ENCODE assay signal across 8 cellular contexts in the genomic region with DNA sequence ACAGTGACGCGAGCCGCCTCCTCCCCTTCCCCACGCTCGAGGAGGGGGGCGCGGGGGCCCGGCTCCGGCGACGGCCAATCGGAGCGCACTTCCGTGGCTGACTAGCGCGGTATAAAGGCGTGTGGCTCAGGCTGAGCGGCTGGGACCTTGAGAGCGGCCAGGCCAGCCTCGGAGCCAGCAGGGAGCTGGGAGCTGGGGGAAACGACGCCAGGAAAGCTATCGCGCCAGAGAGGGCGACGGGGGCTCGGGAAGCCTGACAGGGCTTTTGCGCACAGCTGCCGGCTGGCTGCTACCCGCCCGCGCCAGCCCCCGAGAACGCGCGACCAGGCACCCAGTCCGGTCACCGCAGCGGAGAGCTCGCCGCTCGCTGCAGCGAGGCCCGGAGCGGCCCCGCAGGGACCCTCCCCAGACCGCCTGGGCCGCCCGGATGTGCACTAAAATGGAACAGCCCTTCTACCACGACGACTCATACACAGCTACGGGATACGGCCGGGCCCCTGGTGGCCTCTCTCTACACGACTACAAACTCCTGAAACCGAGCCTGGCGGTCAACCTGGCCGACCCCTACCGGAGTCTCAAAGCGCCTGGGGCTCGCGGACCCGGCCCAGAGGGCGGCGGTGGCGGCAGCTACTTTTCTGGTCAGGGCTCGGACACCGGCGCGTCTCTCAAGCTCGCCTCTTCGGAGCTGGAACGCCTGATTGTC. TPM values are rescaled to one million over a fixed set of nuclear protein-coding genes. Genes with fewer than 3 reads are reported as not detected.
A peak's percentile ranks its signal among the peaks of the same experiment; 100 is the strongest.
DNase-seq lines count a peak whose midpoint lies in the region; TF ChIP-seq lines count a peak whose summit lies in the region.

A gene (plus strand): TSS at position 142 of the 703 bp plus-strand sequence. CDS start 286 bp downstream, at position 428.

- POLR2A ChIA-PET in activated CD8-positive, alpha-beta memory T cell treated with anti-CD3 and anti-CD28 coated beads for 36 hours (lab: Charles Lee): interaction anchor here (0.5 to 8.2 kb wide), 15 partner anchors 9 to 1096 kb away, joined by 3 to 110 read pairs (median 4); a partner anchor contains a TSS

- H3K27ac ChIP-seq in effector memory CD4-positive, alpha-beta T cell (ENCODE audit: insufficient read depth, low read length, poor library complexity, severe bottlenecking): peak within 1 kb of the TSS; percentile 99

- H3K4me1 ChIP-seq in BE2C: peaks cover 27% of the 10 kb centered on the region
- peaks cover 49% of the 10 kb centered on the region for H3K4me1 ChIP-seq in effector memory CD4-positive, alpha-beta T cell (ENCODE audit: control insufficient read depth, insufficient read depth, low read length, poor library complexity, severe bottlenecking)

- DNase-seq in BE2C (peak; percentile 98), GM19238 (ENCODE audit: insufficient read length, low spot score) (peak; percentile 86), HT-29 (ENCODE audit: low spot score) (peak; percentile 92), NOMO-1 (lab: John Stamatoyannopoulos, UW; ENCODE audit: unreplicated experiment in 2 of 2) (peak; percentile 89 to 95), medulla oblongata (ENCODE audit: extremely low spot score) (peak; percentile 98)
- DNase-seq in effector memory CD4-positive, alpha-beta T cell: peak; percentile 95 to 97 (median 95)
- DNase-seq in stimulated activated CD4-positive, alpha-beta T cell treated with anti-CD3 and anti-CD28 coated beads, TNF-alpha, amount 100 ng/mL, for 48 hours (ENCODE audit: low read depth in 3 of 3): peak; percentile 94 to 96 (median 96)

- H3K36me3 ChIP-seq in BE2C: no peaks in the 10 kb centered on the region; the same call in 1 of the 2 replicates
- H3K36me3 ChIP-seq in effector memory CD4-positive, alpha-beta T cell (ENCODE audit: control insufficient read depth, insufficient read depth, low read length): peaks cover 16% of the 10 kb centered on the region

- CTCF ChIA-PET in activated CD8-positive, alpha-beta memory T cell treated with anti-CD3 and anti-CD28 coated beads for 36 hours (lab: Charles Lee): interaction anchor here (0.9 to 14.9 kb wide), 6 partner anchors 9 to 110 kb away, joined by 3 to 598 read pairs (median 7); a partner anchor contains a TSS

- no peak for TF ChIP-seq CTCF in BE2C (IDR thresholded peaks at IDR 0.05; ENCODE audit: low read depth, low read length)

- H3K9me3 ChIP-seq in BE2C: no peaks in the 10 kb centered on the region
- H3K9me3 ChIP-seq in effector memory CD4-positive, alpha-beta T cell (ENCODE audit: control insufficient read depth, low read length): no peaks in the 10 kb centered on the region

- peak within 1 kb of the TSS; percentile 89 for H3K4me3 ChIP-seq in BE2C (ENCODE audit: low read depth, low read length)
- peak within 1 kb of the TSS; percentile 100 for H3K4me3 ChIP-seq in effector memory CD4-positive, alpha-beta T cell (ENCODE audit: insufficient read depth, low read depth, low read length, poor library complexity, severe bottlenecking)

- no peaks in the 10 kb centered on the region for H3K27me3 ChIP-seq in BE2C
- no peaks in the 10 kb centered on the region for H3K27me3 ChIP-seq in effector memory CD4-positive, alpha-beta T cell (replicated peaks; ENCODE audit: control insufficient read depth, insufficient read depth, low read length, poor library complexity, severe bottlenecking)

RNA-seq across cellular contexts. Expression of the gene that starts here (rescaled TPM):
- 179 TPM for polyA plus RNA-seq in BE2C (2012; ENCODE audit: insufficient read depth, insufficient read length, low read depth)
- 568 and 620 TPM in 2 replicates for total RNA-seq in HT-29 (2014; rRNA removed; shearing (Covaris generic))
- 100 to 1,000 TPM; 262 TPM for total RNA-seq in activated CD8-positive, alpha-beta memory T cell treated with anti-CD3 and anti-CD28 coated beads for 36 hours

Comparison
In these comparisons a context has a peak if more than half of its experiments do, and no peak if none do; other contexts are left out.
1. Peak in every context shown above with its lines: DNase-seq, H3K4me3 ChIP-seq and H3K27ac ChIP-seq.